In the genomic region with DNA sequence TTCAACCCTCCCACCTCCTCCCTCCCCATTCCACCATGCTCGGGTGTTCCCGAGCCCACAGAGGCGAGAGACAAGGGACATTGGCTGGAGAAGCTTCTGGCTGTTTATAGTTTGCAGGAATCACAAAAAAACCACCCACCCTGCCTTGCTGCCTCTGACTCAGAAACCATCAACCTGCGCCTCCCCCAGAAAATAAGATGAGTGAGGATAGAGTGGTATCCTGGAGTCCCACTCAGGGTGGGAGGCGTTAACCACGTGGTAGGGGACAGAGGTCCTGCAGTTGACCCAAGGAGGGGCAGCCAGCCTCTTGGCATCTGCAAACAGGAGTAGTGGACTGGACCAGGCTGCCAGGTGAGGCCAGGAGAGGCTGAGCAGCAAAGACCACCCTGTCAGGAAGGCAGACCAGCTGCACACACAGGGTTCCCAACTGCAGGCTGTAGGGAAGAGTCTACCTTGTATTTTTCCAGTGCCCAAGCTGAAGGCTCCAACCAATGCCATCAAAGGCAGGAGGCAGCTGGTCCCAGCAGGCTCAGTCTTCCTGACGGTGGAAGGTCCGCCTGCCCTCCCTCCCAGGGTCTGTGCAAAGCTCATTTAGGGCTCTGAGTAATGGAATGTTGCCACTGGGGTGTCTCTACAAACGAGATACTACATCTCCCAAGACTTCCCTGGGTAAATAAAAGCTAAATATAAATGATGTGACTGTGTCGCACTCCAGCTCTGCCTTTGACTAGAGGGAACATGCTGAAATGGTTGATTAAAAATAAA, we compare ENCODE assay signal across 15 cellular contexts.
DNase-seq lines count a peak whose midpoint lies in the region; ATAC-seq and TF ChIP-seq lines count a peak whose summit lies in the region.
"Had no signal": no experiment of that assay in that cellular context is flagged by ENCODE, and none has a peak within 500 bp of the region (broad histone marks: within the 10 kb centered on the region; RNA-seq: fewer than 3 reads in every experiment).

No MANE protein-coding gene starts in this region.

- H3K79me1 ChIP-seq in neuronal stem cell (ENCODE audit: low read depth, low read length), result no peaks in the 10 kb centered on the region

- no peak overlapping the region for H4K91ac ChIP-seq in neuronal stem cell (ENCODE audit: low read depth, low read length, poor library complexity)

- no peaks in the 10 kb centered on the region for H3K27me3 ChIP-seq in NT2/D1 (ENCODE audit: insufficient read depth, insufficient read length)
- H3K27me3 ChIP-seq in dorsolateral prefrontal cortex, result no peaks in the 10 kb centered on the region
- H3K27me3 ChIP-seq in neuronal stem cell (ENCODE audit: control insufficient read depth in 3 of 3, insufficient read depth in 3 of 3, low read depth in 1 of 3, low read length in 3 of 3), result no peaks in the 10 kb centered on the region
- H3K27me3 ChIP-seq: BE2C had no signal

- intact Hi-C loops in dorsolateral prefrontal cortex (cut with DNase I), result no loop called here
- intact Hi-C loops in left ventricle myocardium superior (cut with micrococcal nuclease), result no loop called here
- intact Hi-C loops in natural killer cell (cut with micrococcal nuclease), result no loop called here

- TF ChIP-seq CTCF in dorsolateral prefrontal cortex (IDR thresholded peaks at IDR 0.05 in 54 of 56, conservative IDR thresholded peaks at IDR 0.05 in 2 of 56; ENCODE audit: low read depth in 1 of 56, partially characterized antibody in 56 of 56) (no peak), natural killer cell (IDR thresholded peaks at IDR 0.05) (no peak)

- peak overlapping the region; percentile 81 for H2BK15ac ChIP-seq in neuronal stem cell (ENCODE audit: low read length)

- no peak overlapping the region for H3K4me2 ChIP-seq in neuronal stem cell (ENCODE audit: insufficient read depth, low read length, poor library complexity, severe bottlenecking)

- ATAC-seq in GM21515 (IDR thresholded peaks at IDR 0.05; ENCODE audit: unreplicated experiment) (no peak), left ventricle myocardium superior (no peak), natural killer cell (no peak)

- H3K9me3 ChIP-seq in NT2/D1 (ENCODE audit: insufficient read depth, low read length), result peaks cover 7% of the 10 kb centered on the region; the same call in 1 of the 2 replicates
- no peaks in the 10 kb centered on the region for H3K9me3 ChIP-seq in neuronal stem cell (replicated peaks in 1 of 2; ENCODE audit: control insufficient read depth in 2 of 2, insufficient read depth in 1 of 2, low read depth in 1 of 2, low read length in 2 of 2)
- H3K9me3 ChIP-seq: BE2C had no signal

- H3K4me3 ChIP-seq in NT2/D1 (ENCODE audit: insufficient read length, low read depth) (no peak overlapping the region), dorsolateral prefrontal cortex (no peak overlapping the region), neuronal stem cell (ENCODE audit: low read length in 2 of 2) (no peak overlapping the region)

- H2AK5ac ChIP-seq in neuronal stem cell (ENCODE audit: low read depth, low read length), result peak overlapping the region; percentile 92

- peak overlapping the region; percentile 42 for H3K14ac ChIP-seq in neuronal stem cell (ENCODE audit: low read length)

- no peak overlapping the region for H3K4ac ChIP-seq in neuronal stem cell (ENCODE audit: low read length)

- DNase-seq in NT2/D1 (ENCODE audit: low read depth, low spot score) (no peak), dorsolateral prefrontal cortex (peak in 3 of 10 donors; percentile 36 to 48 (median 45)), neuronal stem cell (ENCODE audit: low spot score) (no peak), NCI-H1092 treated with DMSO at 0.1 percent for 48 hours (lab: John Stamatoyannopoulos, UW) (no peak), left ventricle myocardium superior (no peak), natural killer cell (no peak)
- DNase-seq: BE2C; CD4-positive, alpha-beta memory T cell; DMS153; DND-41; GF-D8; HCEC 1CT had no signal

- no peak overlapping the region for H3K27ac Mint-ChIP-seq in natural killer cell

- peak overlapping the region; percentile 76 for H2BK12ac ChIP-seq in neuronal stem cell (ENCODE audit: low read length)

- no peak overlapping the region for H4K8ac ChIP-seq in neuronal stem cell (ENCODE audit: low read depth, low read length)

- peak overlapping the region; percentile 8 for H3K9ac ChIP-seq in NT2/D1 (ENCODE audit: insufficient read length, low read depth)
- no peak overlapping the region for H3K9ac ChIP-seq in neuronal stem cell (ENCODE audit: low read depth, low read length, poor library complexity)

- no peaks in the 10 kb centered on the region for H3K36me3 Mint-ChIP-seq in natural killer cell
- H3K36me3 Mint-ChIP-seq: CD4-positive, alpha-beta memory T cell had no signal

- no peaks in the 10 kb centered on the region for H3K4me1 Mint-ChIP-seq in natural killer cell
- H3K4me1 Mint-ChIP-seq: CD4-positive, alpha-beta memory T cell had no signal

- H3K27ac ChIP-seq in dorsolateral prefrontal cortex, result peak overlapping the region in 30 of 59 donors; percentile 6 to 74 (median 44)
- no peak overlapping the region for H3K27ac ChIP-seq in neuronal stem cell (replicated peaks; ENCODE audit: low read length)
- H3K27ac ChIP-seq: C4-2B, HL-60 had no signal

- H3K23ac ChIP-seq in neuronal stem cell (ENCODE audit: low read depth, low read length, poor library complexity), result no peak overlapping the region

- no CpG with 5 or more reads among the region's 10 CpGs for WGBS in neuronal stem cell (ENCODE audit: extremely low coverage in 2 of 2, insufficient read length in 2 of 2, insufficient replicate concordance in 1 of 2), 2 donors

- H3K9me3 Mint-ChIP-seq in natural killer cell, result no peaks in the 10 kb centered on the region

- H3K18ac ChIP-seq in neuronal stem cell (ENCODE audit: low read length), result peak overlapping the region; percentile 86

- H2BK120ac ChIP-seq in neuronal stem cell (ENCODE audit: low read depth, low read length), result no peak overlapping the region

- H2BK5ac ChIP-seq in neuronal stem cell (ENCODE audit: low read length), result no peak overlapping the region

- no peak overlapping the region for H2AFZ ChIP-seq in neuronal stem cell (ENCODE audit: low read length)

- H3K4me1 ChIP-seq in NT2/D1 (ENCODE audit: insufficient read depth, insufficient read length) (peaks cover 5% of the 10 kb centered on the region), neuronal stem cell (ENCODE audit: control insufficient read depth in 2 of 2, insufficient read depth in 1 of 2, low read depth in 1 of 2, low read length in 2 of 2) (peaks cover 0 to 6% of the 10 kb centered on the region in 2 donors)
- H3K4me1 ChIP-seq: BE2C had no signal

- H3K36me3 ChIP-seq in NT2/D1 (ENCODE audit: insufficient read depth, insufficient read length, low read length), result no peaks in the 10 kb centered on the region
- no peaks in the 10 kb centered on the region for H3K36me3 ChIP-seq in neuronal stem cell (replicated peaks in 1 of 2; ENCODE audit: control insufficient read depth in 2 of 2, insufficient read depth in 2 of 2, low read length in 2 of 2)
- H3K36me3 ChIP-seq: BE2C had no signal

- H3K27me3 Mint-ChIP-seq in natural killer cell (ENCODE audit: low read depth in 2 of 2), result peaks cover 0 to 3% of the 10 kb centered on the region in 2 donors
- H3K27me3 Mint-ChIP-seq: CD4-positive, alpha-beta memory T cell had no signal

- no peak overlapping the region for H3K4me3 Mint-ChIP-seq in natural killer cell
- H3K4me3 Mint-ChIP-seq: CD4-positive, alpha-beta memory T cell had no signal
